In genomic region chr9:136020206-136020605, GRCh38 we compare ENCODE assay signal across 16 cellular contexts.
"Had no signal": no experiment of that assay in that cellular context is flagged by ENCODE, and none has a peak within 500 bp of the region (broad histone marks: within the 10 kb centered on the region; RNA-seq: fewer than 3 reads in every experiment).

No MANE protein-coding gene starts in this region.

- H3K27ac ChIP-seq: ascending aorta, parathyroid adenoma, skin epidermis, WERI-Rb-1 had no signal

- FAIRE-seq: bronchial epithelial cell, colon, islet of Langerhans had no signal

- H3K9me3 Mint-ChIP-seq: neural crest cell had no signal

- ATAC-seq: left lobe of liver had no signal

- H3K4me3 ChIP-seq: ascending aorta, skin epidermis, tibial nerve had no signal

- H3K36me3 ChIP-seq: WERI-Rb-1 had no signal

- H3K9me3 ChIP-seq: ascending aorta, tibial nerve had no signal

- H3K4me1 ChIP-seq: parathyroid adenoma had no signal

- H3K27me3 ChIP-seq: ascending aorta, tibial nerve had no signal

- H3K4me3 Mint-ChIP-seq: neural crest cell had no signal

- DNase-seq: activated CD4-positive, alpha-beta T cell treated with anti-CD3 and anti-CD28 coated beads for 4 hours; activated gamma-delta T cell treated with Interleukin-2 at 50 U/mL for 16 hours; activated T-cell treated with anti-CD3 and anti-CD28 coated beads, Interleukin-2, amount 50 U/mL, for 1 hour; foreskin melanocyte; mesenchymal stem cell; retina; WERI-Rb-1 had no signal
